Comparison of ENCODE assay signal across 8 cellular contexts in genomic region chr17:39153541-39154111, GRCh38. TPM values are rescaled to one million over a fixed set of nuclear protein-coding genes. Genes with fewer than 3 reads are reported as not detected.
DNase-seq lines count a peak whose midpoint lies in the region; TF ChIP-seq lines count a peak whose summit lies in the region.

No MANE protein-coding gene starts in this region.

- H3K27ac Mint-ChIP-seq in Caco-2 (ENCODE audit: unreplicated experiment) = peak overlapping the region; percentile 96
- H3K27ac Mint-ChIP-seq in activated naive CD4-positive, alpha-beta T cell treated with anti-CD3 and anti-CD28 coated beads, Interleukin-2, amount 50 U/mL, for 24 hours = peak overlapping the region; percentile 99

- no peaks in the 10 kb centered on the region for H3K79me2 ChIP-seq in GM23248 (ENCODE audit: insufficient read depth)
- no peaks in the 10 kb centered on the region for H3K79me2 ChIP-seq in SK-N-SH (ENCODE audit: insufficient read depth)

- H3K27me3 ChIP-seq in Caco-2 (replicated peaks; ENCODE audit: control insufficient read depth, insufficient read depth, low read length) = peaks cover 5% of the 10 kb centered on the region; the same call in 1 of the 2 replicates
- no peaks in the 10 kb centered on the region; the same call in 1 of the 2 replicates for H3K27me3 ChIP-seq in GM23248 (replicated peaks; ENCODE audit: insufficient read depth)
- H3K27me3 ChIP-seq in SK-N-SH (ENCODE audit: insufficient read depth) = peaks cover 13% of the 10 kb centered on the region; the same call in 1 of the 2 replicates
- H3K27me3 ChIP-seq in neutrophil = peaks cover 58% of the 10 kb centered on the region

- no peaks in the 10 kb centered on the region for H3K9me3 Mint-ChIP-seq in Caco-2 (ENCODE audit: unreplicated experiment)
- H3K9me3 Mint-ChIP-seq in activated naive CD4-positive, alpha-beta T cell treated with anti-CD3 and anti-CD28 coated beads, Interleukin-2, amount 50 U/mL, for 24 hours = no peaks in the 10 kb centered on the region

- peak overlapping the region; percentile 94 for H2AFZ ChIP-seq in GM23248
- H2AFZ ChIP-seq in SK-N-SH (ENCODE audit: low read depth) = peak overlapping the region; percentile 95

- H3K4me3 Mint-ChIP-seq in Caco-2 (ENCODE audit: unreplicated experiment) = peak overlapping the region; percentile 94
- peak overlapping the region; percentile 99 for H3K4me3 Mint-ChIP-seq in activated naive CD4-positive, alpha-beta T cell treated with anti-CD3 and anti-CD28 coated beads, Interleukin-2, amount 50 U/mL, for 24 hours

- peaks cover 10% of the 10 kb centered on the region for H3K27me3 Mint-ChIP-seq in Caco-2 (ENCODE audit: insufficient read depth, unreplicated experiment)
- no peaks in the 10 kb centered on the region for H3K27me3 Mint-ChIP-seq in activated naive CD4-positive, alpha-beta T cell treated with anti-CD3 and anti-CD28 coated beads, Interleukin-2, amount 50 U/mL, for 24 hours

- in situ Hi-C loops in GM23248 (cut with MboI) = loop anchor here (5.0 kb wide), 1 partner anchor 166 kb away; no protein-coding TSS in a partner anchor

- H3K9ac ChIP-seq in GM23248 (peak overlapping the region; percentile 81), SK-N-SH (peak overlapping the region; percentile 72)

- no peak for TF ChIP-seq RAD21 in SK-N-SH (IDR thresholded peaks at IDR 0.05; ENCODE audit: low read length)

- POLR2A ChIA-PET in Caco-2 (lab: Charles Lee) (interaction anchor here (0.5 to 1.8 kb wide), 9 partner anchors 16 to 402 kb away, joined by 3 to 15 read pairs (median 3); partner anchors contain the start of genes FBXO47 and RPL19), SK-N-SH (lab: Yijun Ruan, JAX) (interaction anchor here (1.0 to 1.6 kb wide), 4 partner anchors 10 to 300 kb away, joined by 3 to 6 read pairs (median 4); partner anchors contain the start of gene LASP1)

- peak in 1 of 2 experiments; percentile 54; a peak in 1 of 4 replicates for TF ChIP-seq EP300 in SK-N-SH (IDR thresholded peaks at IDR 0.05; ENCODE audit: borderline replicate concordance in 1 of 2, low read depth in 1 of 2, low read length in 1 of 2)

- TF ChIP-seq CTCF in Caco-2 (IDR thresholded peaks at IDR 0.05; ENCODE audit: insufficient read depth in 1 of 2, low read depth in 1 of 2, low read length in 1 of 2, severe bottlenecking in 1 of 2, unreplicated experiment in 1 of 2) = peak; percentile 8 to 10
- no peak; the same call in 1 of the 2 replicates for TF ChIP-seq CTCF in SK-N-SH (IDR thresholded peaks at IDR 0.05)
- TF ChIP-seq CTCF in neutrophil (IDR thresholded peaks at IDR 0.05) = no peak

- peak; percentile 90 to 94 for DNase-seq in Caco-2
- DNase-seq in GM23248 = peak; percentile 86
- peak; percentile 48 for DNase-seq in NCI-H1048 (lab: John Stamatoyannopoulos, UW)
- DNase-seq in SK-N-SH = peak; percentile 68
- DNase-seq in globus pallidus (ENCODE audit: low spot score) = peak; percentile 91
- DNase-seq in stromal cell of bone marrow (ENCODE audit: low read depth) = peak; percentile 76

- H3K36me3 ChIP-seq in Caco-2 (ENCODE audit: control insufficient read depth, insufficient read depth, low read length) = no peaks in the 10 kb centered on the region
- H3K36me3 ChIP-seq in GM23248 (ENCODE audit: low read depth) = no peaks in the 10 kb centered on the region
- no peaks in the 10 kb centered on the region for H3K36me3 ChIP-seq in SK-N-SH (replicated peaks in 1 of 2; ENCODE audit: control insufficient read depth in 1 of 2, insufficient read depth in 2 of 2, low read length in 1 of 2)
- H3K36me3 ChIP-seq in neutrophil = no peaks in the 10 kb centered on the region

- H3K4me2 ChIP-seq in GM23248 (ENCODE audit: unreplicated experiment) = peak overlapping the region; percentile 98
- H3K4me2 ChIP-seq in SK-N-SH = peak overlapping the region; percentile 88

- WGBS in GM23248 (ENCODE audit: low coverage in 1 of 2, low lambda C conversion rate in 2 of 2, missing lambda C conversion rate in 2 of 2), 2 experiments = 0 to 1% methylated on average over 22 of the region's 22 CpGs
- 1% methylated on average over 22 of the region's 22 CpGs for WGBS in SK-N-SH (ENCODE audit: low lambda C conversion rate)

- peaks cover 36% of the 10 kb centered on the region for H3K4me1 Mint-ChIP-seq in Caco-2 (ENCODE audit: low read depth, unreplicated experiment)
- peaks cover 43% of the 10 kb centered on the region for H3K4me1 Mint-ChIP-seq in activated naive CD4-positive, alpha-beta T cell treated with anti-CD3 and anti-CD28 coated beads, Interleukin-2, amount 50 U/mL, for 24 hours

- peaks cover 34% of the 10 kb centered on the region for H3K36me3 Mint-ChIP-seq in Caco-2 (ENCODE audit: insufficient read depth, unreplicated experiment)
- no peaks in the 10 kb centered on the region for H3K36me3 Mint-ChIP-seq in activated naive CD4-positive, alpha-beta T cell treated with anti-CD3 and anti-CD28 coated beads, Interleukin-2, amount 50 U/mL, for 24 hours

- 0 out of 2 replicates have a peak, but pooled peaks cover 5% of the 10 kb centered on the region for H3F3A ChIP-seq in GM23248 (ENCODE audit: insufficient read depth)
- H3F3A ChIP-seq in SK-N-SH (replicated peaks; ENCODE audit: insufficient read depth) = peaks cover 12% of the 10 kb centered on the region

- CTCF ChIA-PET in Caco-2 (lab: Charles Lee) (interaction anchor here (0.6 to 4.7 kb wide), 26 partner anchors 10 to 739 kb away, joined by 3 to 162 read pairs (median 4); partner anchors contain the start of genes FBXO47, LASP1, MLLT6 and RPL19), SK-N-SH (lab: Yijun Ruan, JAX) (interaction anchor here (0.6 to 6.2 kb wide), 53 partner anchors 11 to 469 kb away, joined by 3 to 174 read pairs (median 5); partner anchors contain the start of genes ARL5C, LASP1, LASP1NB and PIP4K2B)

- H3K27ac ChIP-seq in GM23248 = peak overlapping the region; percentile 72
- peak overlapping the region; percentile 58 to 59 for H3K27ac ChIP-seq in SK-N-SH (ENCODE audit: low read depth in 2 of 2, low read length in 1 of 2)
- H3K27ac ChIP-seq in neutrophil = peak overlapping the region; percentile 53

- no TSS peak for BruUV-seq in Caco-2 (replicated peaks; lab: Mats Ljungman, UMichigan)

- intact Hi-C loops in Caco-2 (cut with micrococcal nuclease; ENCODE audit: unreplicated experiment) = loop anchor here (1.0 to 5.0 kb wide), 3 partner anchors 186 to 401 kb away; partner anchors contain the start of genes FBXO47 and PSMB3

- H3K9me2 ChIP-seq in GM23248 (ENCODE audit: insufficient read depth) (no peaks in the 10 kb centered on the region), SK-N-SH (no peaks in the 10 kb centered on the region)

- H3K4me3 ChIP-seq in Caco-2 (ENCODE audit: low read depth, low read length) (peak overlapping the region; percentile 83), GM23248 (peak overlapping the region; percentile 99), SK-N-SH (ENCODE audit: low read depth in 2 of 2, low read length in 1 of 2) (peak overlapping the region; percentile 83 to 89), neutrophil (ENCODE audit: low read depth in 1 of 2, low read length in 1 of 2) (peak overlapping the region; percentile 58 to 80)

- no peaks in the 10 kb centered on the region for H4K20me1 ChIP-seq in GM23248 (ENCODE audit: insufficient read depth)
- H4K20me1 ChIP-seq in SK-N-SH (ENCODE audit: insufficient read depth) = no peaks in the 10 kb centered on the region

- H3K4me1 ChIP-seq in Caco-2 (peaks cover 4% of the 10 kb centered on the region), GM23248 (ENCODE audit: insufficient read depth) (no peaks in the 10 kb centered on the region), SK-N-SH (ENCODE audit: control insufficient read depth in 1 of 2, insufficient read depth in 2 of 2, low read depth in 1 of 2, low read length in 1 of 2) (peaks cover 0 to 20% of the 10 kb centered on the region in 2 experiments; a peak in 1 of 4 replicates), neutrophil (ENCODE audit: control insufficient read depth in 1 of 2, insufficient read depth in 1 of 2, low read depth in 1 of 2, low read length in 1 of 2) (peaks cover 26 to 38% of the 10 kb centered on the region in 2 experiments)

- H3K9me3 ChIP-seq in Caco-2 (no peaks in the 10 kb centered on the region), GM23248 (ENCODE audit: low read depth) (no peaks in the 10 kb centered on the region), SK-N-SH (no peaks in the 10 kb centered on the region), neutrophil (no peaks in the 10 kb centered on the region)

TF ChIP-seq in SK-N-SH, 30 proteins besides CTCF, POLR2A, EP300 and RAD21 (continues in another document):
- TF ChIP-seq GATA2 (CRISPR knock-in tag; IDR thresholded peaks at IDR 0.05) (no peak), TEAD4 (IDR thresholded peaks at IDR 0.05; ENCODE audit: borderline replicate concordance, insufficient read depth) (peak; percentile 97)

RNA-seq across cellular contexts. Expression of gene PLXDC1, which starts 2.2 kb away (rescaled TPM):
- 0.14 and 0.44 TPM in 2 replicates for total RNA-seq in Caco-2 (2022)
- total RNA-seq in GM23248 (2014; rRNA removed; shearing (Covaris generic)) = not detected in 2 replicates
- polyA plus RNA-seq in GM23248 (2016; fragmentation: Nextera tagmentation; extraction: Ambion mirVana) (0.24 and 0.71 TPM in 2 replicates), SK-N-SH (2012; rRNA removed) (1.5 and 2.4 TPM in 2 replicates)
- 0.46 and 0.90 TPM in 2 replicates for polyA plus RNA-seq in SK-N-SH (2012; cell fraction: cytosol; rRNA removed)
- 5.0 and 9.6 TPM in 2 replicates for polyA plus RNA-seq in SK-N-SH (2012; cell fraction: nucleus; rRNA removed)

RNA-seq across cellular contexts. Expression of gene ARL5C, which starts 12.3 kb away (rescaled TPM):
- total RNA-seq in Caco-2 (2022) = not detected in 2 replicates
- not detected in 2 replicates for total RNA-seq in GM23248 (2014; rRNA removed; shearing (Covaris generic))
- polyA plus RNA-seq in GM23248 (2016; fragmentation: Nextera tagmentation; extraction: Ambion mirVana) (not detected in 2 replicates), SK-N-SH (2012; rRNA removed) (not detected in 2 replicates)
- not detected in 2 replicates for polyA plus RNA-seq in SK-N-SH (2012; cell fraction: cytosol; rRNA removed)
- polyA plus RNA-seq in SK-N-SH (2012; cell fraction: nucleus; rRNA removed) = 0.05 TPM in 1 of 2 replicates, not detected in the other

RNA-seq across cellular contexts. Expression of gene CACNB1, which starts 43.8 kb away (rescaled TPM):
- 6.1 and 7.0 TPM in 2 replicates for total RNA-seq in Caco-2 (2022)
- 6.6 and 8.1 TPM in 2 replicates for total RNA-seq in GM23248 (2014; rRNA removed; shearing (Covaris generic))
- polyA plus RNA-seq in GM23248 (2016; fragmentation: Nextera tagmentation; extraction: Ambion mirVana) = 6.0 and 7.1 TPM in 2 replicates
- 7.2 and 7.4 TPM in 2 replicates for polyA plus RNA-seq in SK-N-SH (2012; rRNA removed)
- polyA plus RNA-seq in SK-N-SH (2012; cell fraction: cytosol; rRNA removed) = 1.9 and 3.2 TPM in 2 replicates
- polyA plus RNA-seq in SK-N-SH (2012; cell fraction: nucleus; rRNA removed) = 41.0 and 52.4 TPM in 2 replicates

RNA-seq across cellular contexts. Expression of gene RPL19, which starts 46.5 kb away (rescaled TPM):
- total RNA-seq in Caco-2 (2022) = 1,825 and 2,017 TPM in 2 replicates
- total RNA-seq in GM23248 (2014; rRNA removed; shearing (Covaris generic)) = 1,500 and 1,636 TPM in 2 replicates
- polyA plus RNA-seq in GM23248 (2016; fragmentation: Nextera tagmentation; extraction: Ambion mirVana) (892 and 903 TPM in 2 replicates), SK-N-SH (2012; rRNA removed) (2,966 and 3,473 TPM in 2 replicates)
- polyA plus RNA-seq in SK-N-SH (2012; cell fraction: cytosol; rRNA removed) = 3,628 and 3,647 TPM in 2 replicates
- 962 and 1,107 TPM in 2 replicates for polyA plus RNA-seq in SK-N-SH (2012; cell fraction: nucleus; rRNA removed)

Comparison
In these comparisons a context has a peak if more than half of its experiments do, and no peak if none do; other contexts are left out.
1. Peak in every context shown above with its lines: DNase-seq, H3K4me3 ChIP-seq and H3K27ac ChIP-seq.
2. CTCF ChIP-seq: peak in Caco-2 (2 of 2); none in SK-N-SH (single experiment) and neutrophil (single experiment).